1 cellular context compared by ENCODE assay signal in genomic region chr5:136133416-136134383, GRCh38.
TF ChIP-seq lines count a peak whose summit lies in the region.

No MANE protein-coding gene starts in this region.

TF ChIP-seq in endothelial cell of umbilical vein, 7 proteins besides CTCF, POLR2A, EP300 and RAD21:
- TF ChIP-seq POLR2AphosphoS5 (IDR thresholded peaks at IDR 0.05; ENCODE audit: insufficient read depth, low read depth, low read length) (no peak), MAX (IDR thresholded peaks at IDR 0.05; ENCODE audit: insufficient read depth, insufficient read length) (no peak), GATA2 (IDR thresholded peaks at IDR 0.05; ENCODE audit: insufficient read depth, insufficient read length, low read depth, low read length) (peak; percentile 40), MYC (IDR thresholded peaks at IDR 0.05; ENCODE audit: low read depth, low read length) (no peak), JUN (IDR thresholded peaks at IDR 0.05; ENCODE audit: borderline replicate concordance, insufficient read depth, insufficient read length, low read depth) (no peak), EZH2 (IDR thresholded peaks at IDR 0.05; ENCODE audit: borderline replicate concordance, low read depth, low read length, severe bottlenecking) (no peak)
